ENCODE assay signal across 19 cellular contexts in the genomic region with DNA sequence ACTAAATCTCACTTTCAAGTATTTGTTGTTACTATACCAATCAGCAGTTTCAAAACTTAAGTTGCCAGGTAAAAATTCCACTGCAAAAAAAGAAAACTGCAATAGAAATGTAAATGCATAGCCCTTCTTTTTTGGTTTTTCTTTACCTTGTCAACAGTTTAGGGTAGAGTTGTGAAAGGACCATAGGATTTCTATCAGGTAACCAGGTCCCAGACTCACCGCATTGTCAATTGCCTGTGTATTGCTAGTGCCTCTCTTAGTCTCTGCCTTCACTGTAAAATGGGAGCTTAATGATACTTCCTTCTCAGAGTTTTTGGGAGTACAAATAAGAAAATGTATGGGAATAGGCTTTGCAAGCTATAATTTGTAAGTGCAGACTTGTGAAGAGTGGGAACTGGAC.
"Had no signal": no experiment of that assay in that cellular context is flagged by ENCODE, and none has a peak within 500 bp of the region (broad histone marks: within the 10 kb centered on the region; RNA-seq: fewer than 3 reads in every experiment).

No MANE protein-coding gene starts in this region.

- H3K4me1 ChIP-seq: upper lobe of right lung had no signal

- H3K27me3 Mint-ChIP-seq: activated CD4-positive, alpha-beta memory T cell treated with anti-CD3 and anti-CD28 coated beads, Interleukin-2, amount 10 ng/mL, durations not matched to agents 7 days and 5 days; activated CD4-positive, alpha-beta T cell treated with anti-CD3 and anti-CD28 coated beads, Interleukin-2, amount 10 ng/mL, durations not matched to agents 24 days and 14 days; activated naive CD4-positive, alpha-beta T cell treated with anti-CD3 and anti-CD28 coated beads, Interleukin-2, amount 50 U/mL, for 24 hours; brain; natural killer cell treated with Interleukin-12 subunit alpha and Interleukin-12 subunit beta and Interleukin-15 and Interleukin-18, amount 100 ng/mL, for 72 hours had no signal

- H3K9ac ChIP-seq: parathyroid adenoma had no signal

- H3K27ac Mint-ChIP-seq: activated CD4-positive, alpha-beta memory T cell treated with anti-CD3 and anti-CD28 coated beads, Interleukin-2, amount 10 ng/mL, durations not matched to agents 7 days and 5 days; activated CD4-positive, alpha-beta T cell treated with anti-CD3 and anti-CD28 coated beads, Interleukin-2, amount 10 ng/mL, durations not matched to agents 24 days and 14 days; activated naive CD4-positive, alpha-beta T cell treated with anti-CD3 and anti-CD28 coated beads, Interleukin-2, amount 50 U/mL, for 24 hours; activated T-cell treated with anti-CD3 and anti-CD28 coated beads, Interleukin-2, amount 50 U/mL, for 72 hours; natural killer cell treated with Interleukin-12 subunit alpha and Interleukin-12 subunit beta and Interleukin-15 and Interleukin-18, amount 100 ng/mL, for 72 hours had no signal

- H3K9me3 ChIP-seq: thyroid gland, upper lobe of right lung had no signal

- DNase-seq: activated CD4-positive, alpha-beta memory T cell treated with anti-CD3 and anti-CD28 coated beads, Interleukin-2, amount 10 ng/mL, durations not matched to agents 7 days and 5 days; activated CD4-positive, alpha-beta T cell treated with anti-CD3 and anti-CD28 coated beads, Interleukin-2, amount 10 ng/mL, durations not matched to agents 24 days and 14 days; activated effector memory CD4-positive, alpha-beta T cell treated with Interleukin-2 at 50 U/mL for 16 hours; activated T-cell treated with anti-CD3 and anti-CD28 coated beads, Interleukin-2, amount 50 U/mL, for 72 hours; anterior cingulate cortex; heart right ventricle; islet precursor cell; left cardiac atrium; nucleus accumbens; right cardiac atrium; stimulated activated CD4-positive, alpha-beta T cell treated with anti-CD3 and anti-CD28 coated beads, Interleukin-12 subunit alpha, Interleukin-12 subunit beta, amount 100 ng/mL, for 4 hours; stimulated activated CD4-positive, alpha-beta T cell treated with anti-CD3 and anti-CD28 coated beads, Interleukin-4, amount 100 ng/mL, for 4 hours; stimulated activated naive CD8-positive, alpha-beta T cell treated with anti-CD3 and anti-CD28 coated beads, Interleukin-15, Interleukin-2, amounts not matched to agents 100 U/mL and 50 U/mL, for 24 hours; thyroid gland; upper lobe of right lung had no signal

- H3K4me3 ChIP-seq: heart right ventricle, thyroid gland, upper lobe of right lung had no signal

- ATAC-seq: activated T-cell treated with anti-CD3 and anti-CD28 coated beads, Interleukin-2, amount 50 U/mL, for 72 hours; heart right ventricle; left cardiac atrium; natural killer cell treated with Interleukin-12 subunit alpha and Interleukin-12 subunit beta and Interleukin-15 and Interleukin-18, amount 100 ng/mL, for 72 hours; right cardiac atrium; stimulated activated naive CD8-positive, alpha-beta T cell treated with anti-CD3 and anti-CD28 coated beads, Interleukin-15, Interleukin-2, amounts not matched to agents 100 U/mL and 50 U/mL, for 24 hours; upper lobe of right lung had no signal

- H3K9me3 Mint-ChIP-seq: activated naive CD4-positive, alpha-beta T cell treated with anti-CD3 and anti-CD28 coated beads, Interleukin-2, amount 50 U/mL, for 24 hours; activated T-cell treated with anti-CD3 and anti-CD28 coated beads, Interleukin-2, amount 50 U/mL, for 72 hours; natural killer cell treated with Interleukin-12 subunit alpha and Interleukin-12 subunit beta and Interleukin-15 and Interleukin-18, amount 100 ng/mL, for 72 hours had no signal

- H3K27ac ChIP-seq: heart right ventricle, parathyroid adenoma, thyroid gland, upper lobe of right lung had no signal

- H3K27me3 ChIP-seq: heart right ventricle, thyroid gland, upper lobe of right lung had no signal

- H3K4me3 Mint-ChIP-seq: activated CD4-positive, alpha-beta memory T cell treated with anti-CD3 and anti-CD28 coated beads, Interleukin-2, amount 10 ng/mL, durations not matched to agents 7 days and 5 days; activated CD4-positive, alpha-beta T cell treated with anti-CD3 and anti-CD28 coated beads, Interleukin-2, amount 10 ng/mL, durations not matched to agents 24 days and 14 days; activated naive CD4-positive, alpha-beta T cell treated with anti-CD3 and anti-CD28 coated beads, Interleukin-2, amount 50 U/mL, for 24 hours; activated T-cell treated with anti-CD3 and anti-CD28 coated beads, Interleukin-2, amount 50 U/mL, for 72 hours; brain; natural killer cell treated with Interleukin-12 subunit alpha and Interleukin-12 subunit beta and Interleukin-15 and Interleukin-18, amount 100 ng/mL, for 72 hours had no signal

- H3K36me3 ChIP-seq: thyroid gland had no signal
